10 cellular contexts compared by ENCODE assay signal in the genomic region with DNA sequence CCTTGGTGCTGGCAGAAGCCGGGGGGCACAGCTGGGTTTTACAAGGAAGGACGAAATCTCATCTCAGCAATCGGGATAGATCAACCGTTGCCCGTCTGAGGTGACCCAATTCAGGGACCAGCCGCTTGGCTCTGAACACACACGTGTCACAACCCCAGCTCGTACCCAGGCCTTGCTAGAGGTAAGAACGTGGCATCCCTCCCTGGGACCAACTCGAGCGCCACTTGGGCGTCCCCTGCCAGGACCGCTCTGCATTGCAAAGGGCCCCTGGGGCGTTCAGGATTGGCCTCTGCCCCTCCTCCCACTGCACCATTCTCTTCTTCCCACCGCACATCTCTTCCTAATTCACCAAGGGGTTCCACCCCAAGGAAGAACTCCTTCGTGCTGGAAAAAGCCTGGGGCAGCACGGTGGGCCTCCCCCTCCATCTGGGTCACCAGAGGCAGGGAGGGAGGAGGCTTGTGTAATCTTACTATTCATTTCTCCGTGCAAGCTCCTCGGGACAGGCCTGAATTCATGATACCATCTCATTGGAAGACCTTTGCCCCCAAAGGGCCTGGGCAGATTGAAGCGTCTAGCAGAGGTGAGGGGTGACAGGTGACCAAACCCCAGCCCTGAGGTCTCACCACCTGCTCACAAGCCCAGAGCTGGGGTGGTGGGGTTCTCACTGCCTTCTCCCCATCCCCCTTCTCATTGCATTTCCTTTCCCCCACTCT.
A peak's percentile ranks its signal among the peaks of the same experiment; 100 is the strongest.
DNase-seq lines count a peak whose midpoint lies in the region; TF ChIP-seq lines count a peak whose summit lies in the region.
"Had no signal": no experiment of that assay in that cellular context is flagged by ENCODE, and none has a peak within 500 bp of the region (broad histone marks: within the 10 kb centered on the region; RNA-seq: fewer than 3 reads in every experiment).

No MANE protein-coding gene starts in this region.

- H3K27ac ChIP-seq in colonic mucosa (peak overlapping the region; percentile 96), mesenchymal stem cell (ENCODE audit: low read length, poor library complexity, severe bottlenecking) (no peak overlapping the region), transverse colon (peak overlapping the region; percentile 87 to 93 (median 90))
- no peak overlapping the region for H3K27ac ChIP-seq in effector memory CD4-positive, alpha-beta T cell (ENCODE audit: insufficient read depth, low read length, poor library complexity, severe bottlenecking)

- H3K27ac Mint-ChIP-seq in activated CD4-positive, alpha-beta T cell treated with anti-CD3 and anti-CD28 coated beads, Interleukin-2, amount 10 ng/mL, durations not matched to agents 24 days and 14 days = no peak overlapping the region
- H3K27ac Mint-ChIP-seq: activated B cell treated with CpG ODN at 0.5 μM for 24 hours, IgD-negative memory B cell had no signal

- DNase-seq in activated CD4-positive, alpha-beta T cell treated with anti-CD3 and anti-CD28 coated beads, Interleukin-2, amount 10 ng/mL, durations not matched to agents 24 days and 14 days = no peak
- no peak for DNase-seq in activated CD4-positive, alpha-beta T cell treated with anti-CD3 and anti-CD28 coated beads for 4 hours
- DNase-seq in colonic mucosa = no peak
- DNase-seq in mesenchymal stem cell = no peak
- no peak for DNase-seq in transverse colon
- no peak for DNase-seq in NCI-H2196 (lab: John Stamatoyannopoulos, UW; ENCODE audit: unreplicated experiment)
- no peak for DNase-seq in RKO (ENCODE audit: low spot score)
- DNase-seq in effector memory CD4-positive, alpha-beta T cell = no peak

- in situ Hi-C loops in transverse colon (cut with MboI; ENCODE audit: low pct_ligation_motif_present in 1 of 4, low pct_unique_long_range_greater_than_20kb in 1 of 4, low sequenced_read_pairs in 3 of 4) = no loop called here

- peak overlapping the region; percentile 93 for H2BK120ac ChIP-seq in mesenchymal stem cell (ENCODE audit: low read depth, low read length)

- H2AK5ac ChIP-seq in mesenchymal stem cell (ENCODE audit: low read length, severe bottlenecking) = peak overlapping the region; percentile 71

- TF ChIP-seq POLR2A in transverse colon (IDR thresholded peaks at IDR 0.05) = no peak

- TF ChIP-seq CTCF in colonic mucosa (IDR thresholded peaks at IDR 0.05) (no peak), transverse colon (IDR thresholded peaks at IDR 0.05) (no peak)

- H3K9ac ChIP-seq in colonic mucosa (ENCODE audit: low read depth in 2 of 2, low read length in 2 of 2) (peak overlapping the region; percentile 75 to 89), mesenchymal stem cell (ENCODE audit: low read length) (peak overlapping the region; percentile 92)

- intact Hi-C loops in activated CD4-positive, alpha-beta T cell treated with anti-CD3 and anti-CD28 coated beads, Interleukin-2, amount 10 ng/mL, durations not matched to agents 24 days and 14 days (cut with micrococcal nuclease) = loop anchor here (2.0 kb wide), 1 partner anchor 518 kb away; no protein-coding TSS in a partner anchor
- intact Hi-C loops in colonic mucosa (cut with DNase I) = loop anchor here (10.0 kb wide), 1 partner anchor 520 kb away; no protein-coding TSS in a partner anchor
- intact Hi-C loops in transverse colon (cut with DNase I; ENCODE audit: low total_unique reads) = no loop called here

- peaks cover 30% of the 10 kb centered on the region for H3K27me3 Mint-ChIP-seq in activated CD4-positive, alpha-beta T cell treated with anti-CD3 and anti-CD28 coated beads, Interleukin-2, amount 10 ng/mL, durations not matched to agents 24 days and 14 days

- H3K14ac ChIP-seq in mesenchymal stem cell (ENCODE audit: low read length in 2 of 2) = peak overlapping the region in 1 of 2 experiments; percentile 89

- H2AFZ ChIP-seq in mesenchymal stem cell (ENCODE audit: low read depth, low read length) = peak overlapping the region; percentile 93

- H3K18ac ChIP-seq in mesenchymal stem cell (ENCODE audit: low read depth in 1 of 2, low read length in 2 of 2) = peak overlapping the region; percentile 95 to 96

- H3K4me1 ChIP-seq in colonic mucosa (peaks cover 21% of the 10 kb centered on the region), mesenchymal stem cell (ENCODE audit: control insufficient read depth, insufficient read depth, low read depth, low read length) (peaks cover 21% of the 10 kb centered on the region), transverse colon (peaks cover 28 to 51% (median 40%) of the 10 kb centered on the region in 4 donors)
- H3K4me1 ChIP-seq in effector memory CD4-positive, alpha-beta T cell (ENCODE audit: control insufficient read depth, insufficient read depth, low read length, poor library complexity, severe bottlenecking) = no peaks in the 10 kb centered on the region

- peak overlapping the region; percentile 92 for H4K91ac ChIP-seq in mesenchymal stem cell (ENCODE audit: low read length)

- peaks cover 19% of the 10 kb centered on the region for H3K4me1 Mint-ChIP-seq in activated CD4-positive, alpha-beta T cell treated with anti-CD3 and anti-CD28 coated beads, Interleukin-2, amount 10 ng/mL, durations not matched to agents 24 days and 14 days

- H3K4me3 Mint-ChIP-seq in activated CD4-positive, alpha-beta T cell treated with anti-CD3 and anti-CD28 coated beads, Interleukin-2, amount 10 ng/mL, durations not matched to agents 24 days and 14 days = peak overlapping the region; percentile 29

- no peaks in the 10 kb centered on the region for H3K79me1 ChIP-seq in mesenchymal stem cell (replicated peaks; ENCODE audit: low read length, poor library complexity, severe bottlenecking)

- no peak for TF ChIP-seq EP300 in transverse colon (IDR thresholded peaks at IDR 0.05; ENCODE audit: low read depth)

- H3K9me3 ChIP-seq in colonic mucosa (no peaks in the 10 kb centered on the region), mesenchymal stem cell (ENCODE audit: control insufficient read depth, low read length) (no peaks in the 10 kb centered on the region), transverse colon (no peaks in the 10 kb centered on the region)
- H3K9me3 ChIP-seq in effector memory CD4-positive, alpha-beta T cell (ENCODE audit: control insufficient read depth, low read length) = no peaks in the 10 kb centered on the region

- H3K9me3 Mint-ChIP-seq in activated CD4-positive, alpha-beta T cell treated with anti-CD3 and anti-CD28 coated beads, Interleukin-2, amount 10 ng/mL, durations not matched to agents 24 days and 14 days = no peaks in the 10 kb centered on the region
- H3K9me3 Mint-ChIP-seq: activated B cell treated with CpG ODN at 0.5 μM for 24 hours, IgD-negative memory B cell had no signal

- no peak overlapping the region for H2BK15ac ChIP-seq in mesenchymal stem cell (ENCODE audit: low read depth, poor library complexity, severe bottlenecking)

- no peak overlapping the region for H3K4me2 ChIP-seq in mesenchymal stem cell (ENCODE audit: low read length, poor library complexity, severe bottlenecking)

- peak overlapping the region; percentile 69 to 77 for H3K4ac ChIP-seq in mesenchymal stem cell (ENCODE audit: low read depth in 1 of 2, low read length in 2 of 2)

- H2BK12ac ChIP-seq in mesenchymal stem cell (ENCODE audit: low read length in 2 of 2) = peak overlapping the region; percentile 57 to 95

- peak overlapping the region in 1 of 2 experiments; percentile 34 for H3K23ac ChIP-seq in mesenchymal stem cell (ENCODE audit: low read length in 2 of 2)

- H3K36me3 Mint-ChIP-seq in activated CD4-positive, alpha-beta T cell treated with anti-CD3 and anti-CD28 coated beads, Interleukin-2, amount 10 ng/mL, durations not matched to agents 24 days and 14 days (ENCODE audit: low read depth) = no peaks in the 10 kb centered on the region
- H3K36me3 Mint-ChIP-seq: IgD-negative memory B cell had no signal

- H3K36me3 ChIP-seq in colonic mucosa (no peaks in the 10 kb centered on the region), mesenchymal stem cell (ENCODE audit: control insufficient read depth in 1 of 2, insufficient read depth in 2 of 2, low read depth in 1 of 2, low read length in 2 of 2) (no peaks in the 10 kb centered on the region), transverse colon (no peaks in the 10 kb centered on the region)
- H3K36me3 ChIP-seq in effector memory CD4-positive, alpha-beta T cell (ENCODE audit: control insufficient read depth, insufficient read depth, low read length) = no peaks in the 10 kb centered on the region

- 62% methylated on average over 19 of the region's 20 CpGs for WGBS in mesenchymal stem cell
- WGBS in transverse colon (ENCODE audit: low coverage in 1 of 2), 2 donors = 70% methylated on average over 20 of the region's 20 CpGs; no CpG with 5 or more reads in 1 of the 2 donors

- H3K27me3 ChIP-seq in colonic mucosa = no peaks in the 10 kb centered on the region
- no peaks in the 10 kb centered on the region for H3K27me3 ChIP-seq in mesenchymal stem cell (ENCODE audit: control insufficient read depth in 1 of 2, insufficient read depth in 1 of 2, low read length in 2 of 2)
- H3K27me3 ChIP-seq in transverse colon = no peaks in the 10 kb centered on the region
- H3K27me3 ChIP-seq in effector memory CD4-positive, alpha-beta T cell (replicated peaks; ENCODE audit: control insufficient read depth, insufficient read depth, low read length, poor library complexity, severe bottlenecking) = no peaks in the 10 kb centered on the region

- H3K4me3 ChIP-seq in colonic mucosa (no peak overlapping the region), mesenchymal stem cell (ENCODE audit: insufficient read depth in 1 of 2, low read depth in 1 of 2, low read length in 2 of 2) (peak overlapping the region in 1 of 2 experiments; percentile 65), transverse colon (peak overlapping the region in 3 of 4 donors; percentile 23 to 45 (median 27))
- no peak overlapping the region for H3K4me3 ChIP-seq in effector memory CD4-positive, alpha-beta T cell (ENCODE audit: insufficient read depth, low read depth, low read length, poor library complexity, severe bottlenecking)

- H2BK5ac ChIP-seq in mesenchymal stem cell (ENCODE audit: low read depth, low read length, poor library complexity, severe bottlenecking) = peak overlapping the region; percentile 11

- peak overlapping the region; percentile 96 for H4K8ac ChIP-seq in mesenchymal stem cell (ENCODE audit: low read length)

Comparison
In these comparisons a context has a peak if more than half of its experiments do, and no peak if none do; other contexts are left out.
1. H3K27ac ChIP-seq: peak in colonic mucosa (single experiment) and transverse colon (4 of 4); none in mesenchymal stem cell (single experiment) and effector memory CD4-positive, alpha-beta T cell (single experiment).
2. H3K4me3 ChIP-seq: peak in transverse colon (3 of 4); none in colonic mucosa (single experiment) and effector memory CD4-positive, alpha-beta T cell (single experiment).